19 cellular contexts compared by ENCODE assay signal in the genomic region with DNA sequence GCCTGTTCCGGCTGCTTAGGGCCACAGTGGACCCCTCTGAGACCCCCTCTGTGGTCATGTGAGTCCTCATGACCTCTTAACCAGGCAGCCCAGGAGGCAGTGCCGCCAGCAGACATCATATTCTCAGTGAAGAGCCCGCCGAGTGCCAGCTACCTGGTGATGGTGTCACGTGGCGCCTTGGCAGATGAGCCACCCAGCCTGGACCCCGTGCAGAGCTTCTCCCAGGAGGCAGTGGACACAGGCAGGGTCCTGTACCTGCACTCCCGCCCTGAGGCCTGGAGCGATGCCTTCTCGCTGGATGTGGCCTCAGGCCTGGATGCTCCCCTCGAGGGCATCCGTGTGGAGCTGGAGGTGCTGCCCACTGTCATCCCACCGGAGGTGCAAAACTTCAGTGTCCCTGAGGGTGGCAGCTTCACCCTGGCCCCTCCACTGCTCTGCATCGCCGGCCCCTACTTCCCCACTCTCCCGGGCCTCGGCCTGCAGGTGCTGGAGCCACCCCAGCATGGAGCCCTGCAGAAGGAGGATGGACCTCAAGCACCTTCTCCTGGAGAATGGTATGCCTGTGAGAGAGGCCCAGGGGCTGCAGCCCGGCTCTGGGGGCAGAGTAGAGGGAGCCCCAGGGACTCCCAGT.
"Had no signal": no experiment of that assay in that cellular context is flagged by ENCODE, and none has a peak within 500 bp of the region (broad histone marks: within the 10 kb centered on the region; RNA-seq: fewer than 3 reads in every experiment).

No MANE protein-coding gene starts in this region.

- ATAC-seq: activated CD4-positive, CD25-positive, alpha-beta regulatory T cell treated with anti-CD3 and anti-CD28 coated beads, Interleukin-2, amount 50 U/mL, for 24 hours; natural killer cell had no signal

- H3K27me3 Mint-ChIP-seq: activated CD4-positive, alpha-beta T cell treated with anti-CD3 and anti-CD28 coated beads, Interleukin-2, amount 10 ng/mL, durations not matched to agents 7 days and 5 days; stimulated activated naive CD8-positive, alpha-beta T cell treated with anti-CD3 and anti-CD28 coated beads, Interleukin-15, amount 100 ng/mL, for 72 hours had no signal

- H3K4me1 ChIP-seq: foreskin keratinocyte, parathyroid adenoma, SJSA1, suprapubic skin had no signal

- H3K27ac Mint-ChIP-seq: activated CD4-positive, alpha-beta T cell treated with anti-CD3 and anti-CD28 coated beads, Interleukin-2, amount 10 ng/mL, durations not matched to agents 7 days and 5 days; activated naive CD4-positive, alpha-beta T cell treated with anti-CD3 and anti-CD28 coated beads, Interleukin-2, amount 50 U/mL, for 72 hours; activated T-cell treated with anti-CD3 and anti-CD28 coated beads, Interleukin-2, amount 50 U/mL, for 72 hours; natural killer cell; stimulated activated naive CD8-positive, alpha-beta T cell treated with anti-CD3 and anti-CD28 coated beads, Interleukin-15, amount 100 ng/mL, for 72 hours; T-helper 1 cell treated with Interleukin-12 subunit alpha and Interleukin-12 subunit beta and Interleukin-4 antibody, amounts not matched to agents 30 μg/mL and 1 μg/mL, for 36 hours had no signal

- H3K9me3 ChIP-seq: neutrophil, SJSA1, suprapubic skin had no signal

- DNase-seq: activated CD4-positive, alpha-beta T cell treated with anti-CD3 and anti-CD28 coated beads, Interleukin-2, amount 10 ng/mL, durations not matched to agents 7 days and 5 days; activated gamma-delta T cell treated with Interleukin-2 at 50 U/mL for 16 hours; activated T-cell treated with anti-CD3 and anti-CD28 coated beads, Interleukin-2, amount 50 U/mL, for 72 hours; amniotic stem cell; dorsolateral prefrontal cortex; foreskin keratinocyte; hippocampal formation; natural killer cell; stimulated activated CD4-positive, alpha-beta T cell treated with anti-CD3 and anti-CD28 coated beads, Interleukin-4, amount 100 ng/mL, for 1 hour; stimulated activated naive CD8-positive, alpha-beta T cell treated with anti-CD3 and anti-CD28 coated beads, Interleukin-15, amount 100 ng/mL, for 72 hours had no signal

- H3K36me3 Mint-ChIP-seq: activated naive CD4-positive, alpha-beta T cell treated with anti-CD3 and anti-CD28 coated beads, Interleukin-2, amount 50 U/mL, for 72 hours; natural killer cell had no signal

- FAIRE-seq: islet of Langerhans had no signal

- H3K4me3 Mint-ChIP-seq: activated CD4-positive, alpha-beta T cell treated with anti-CD3 and anti-CD28 coated beads, Interleukin-2, amount 10 ng/mL, durations not matched to agents 7 days and 5 days; activated T-cell treated with anti-CD3 and anti-CD28 coated beads, Interleukin-2, amount 50 U/mL, for 72 hours; natural killer cell; stimulated activated naive CD8-positive, alpha-beta T cell treated with anti-CD3 and anti-CD28 coated beads, Interleukin-15, amount 100 ng/mL, for 72 hours; T-helper 1 cell treated with Interleukin-12 subunit alpha and Interleukin-12 subunit beta and Interleukin-4 antibody, amounts not matched to agents 30 μg/mL and 1 μg/mL, for 36 hours had no signal

- H3K27ac ChIP-seq: dorsolateral prefrontal cortex, foreskin keratinocyte, neutrophil, parathyroid adenoma, SJSA1, skin epidermis, suprapubic skin had no signal

- H3K27me3 ChIP-seq: dorsolateral prefrontal cortex, foreskin keratinocyte, neutrophil, SJSA1, suprapubic skin had no signal

- H3K9me3 Mint-ChIP-seq: activated CD4-positive, alpha-beta T cell treated with anti-CD3 and anti-CD28 coated beads, Interleukin-2, amount 10 ng/mL, durations not matched to agents 7 days and 5 days; activated naive CD4-positive, alpha-beta T cell treated with anti-CD3 and anti-CD28 coated beads, Interleukin-2, amount 50 U/mL, for 72 hours; activated T-cell treated with anti-CD3 and anti-CD28 coated beads, Interleukin-2, amount 50 U/mL, for 72 hours; natural killer cell; stimulated activated naive CD8-positive, alpha-beta T cell treated with anti-CD3 and anti-CD28 coated beads, Interleukin-15, amount 100 ng/mL, for 72 hours; T-helper 1 cell treated with Interleukin-12 subunit alpha and Interleukin-12 subunit beta and Interleukin-4 antibody, amounts not matched to agents 30 μg/mL and 1 μg/mL, for 36 hours had no signal

- H3K4me1 Mint-ChIP-seq: activated CD4-positive, alpha-beta T cell treated with anti-CD3 and anti-CD28 coated beads, Interleukin-2, amount 10 ng/mL, durations not matched to agents 7 days and 5 days; natural killer cell; stimulated activated naive CD8-positive, alpha-beta T cell treated with anti-CD3 and anti-CD28 coated beads, Interleukin-15, amount 100 ng/mL, for 72 hours had no signal

- H3K4me3 ChIP-seq: dorsolateral prefrontal cortex, SJSA1, skin epidermis, suprapubic skin had no signal

- H3K36me3 ChIP-seq: neutrophil, SJSA1, suprapubic skin had no signal
